1 cellular context compared by ENCODE assay signal in the genomic region with DNA sequence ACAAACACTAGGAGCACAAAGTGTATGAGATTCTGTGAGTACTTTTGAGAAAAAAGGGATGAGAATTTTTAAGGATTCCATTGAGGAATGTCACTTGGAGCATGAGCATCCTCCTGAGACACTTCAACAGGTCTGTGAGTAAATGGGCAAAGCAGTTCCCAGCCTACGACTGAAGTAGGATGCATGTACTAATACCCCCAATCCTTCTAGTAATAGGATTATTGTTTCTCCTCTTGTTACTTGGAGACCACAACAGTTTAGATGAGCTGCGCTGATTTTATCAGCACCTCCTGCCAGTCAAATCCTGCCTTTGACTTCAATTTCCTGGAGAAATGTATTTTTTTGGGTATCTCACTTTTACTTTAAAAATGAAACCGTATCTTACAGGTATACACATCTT.
TF ChIP-seq lines count a peak whose summit lies in the region.

No MANE protein-coding gene starts in this region.

TF ChIP-seq in GM12878, 131 proteins besides CTCF, POLR2A, EP300 and RAD21 (continued from another document):
- TF ChIP-seq, protein P1, sequence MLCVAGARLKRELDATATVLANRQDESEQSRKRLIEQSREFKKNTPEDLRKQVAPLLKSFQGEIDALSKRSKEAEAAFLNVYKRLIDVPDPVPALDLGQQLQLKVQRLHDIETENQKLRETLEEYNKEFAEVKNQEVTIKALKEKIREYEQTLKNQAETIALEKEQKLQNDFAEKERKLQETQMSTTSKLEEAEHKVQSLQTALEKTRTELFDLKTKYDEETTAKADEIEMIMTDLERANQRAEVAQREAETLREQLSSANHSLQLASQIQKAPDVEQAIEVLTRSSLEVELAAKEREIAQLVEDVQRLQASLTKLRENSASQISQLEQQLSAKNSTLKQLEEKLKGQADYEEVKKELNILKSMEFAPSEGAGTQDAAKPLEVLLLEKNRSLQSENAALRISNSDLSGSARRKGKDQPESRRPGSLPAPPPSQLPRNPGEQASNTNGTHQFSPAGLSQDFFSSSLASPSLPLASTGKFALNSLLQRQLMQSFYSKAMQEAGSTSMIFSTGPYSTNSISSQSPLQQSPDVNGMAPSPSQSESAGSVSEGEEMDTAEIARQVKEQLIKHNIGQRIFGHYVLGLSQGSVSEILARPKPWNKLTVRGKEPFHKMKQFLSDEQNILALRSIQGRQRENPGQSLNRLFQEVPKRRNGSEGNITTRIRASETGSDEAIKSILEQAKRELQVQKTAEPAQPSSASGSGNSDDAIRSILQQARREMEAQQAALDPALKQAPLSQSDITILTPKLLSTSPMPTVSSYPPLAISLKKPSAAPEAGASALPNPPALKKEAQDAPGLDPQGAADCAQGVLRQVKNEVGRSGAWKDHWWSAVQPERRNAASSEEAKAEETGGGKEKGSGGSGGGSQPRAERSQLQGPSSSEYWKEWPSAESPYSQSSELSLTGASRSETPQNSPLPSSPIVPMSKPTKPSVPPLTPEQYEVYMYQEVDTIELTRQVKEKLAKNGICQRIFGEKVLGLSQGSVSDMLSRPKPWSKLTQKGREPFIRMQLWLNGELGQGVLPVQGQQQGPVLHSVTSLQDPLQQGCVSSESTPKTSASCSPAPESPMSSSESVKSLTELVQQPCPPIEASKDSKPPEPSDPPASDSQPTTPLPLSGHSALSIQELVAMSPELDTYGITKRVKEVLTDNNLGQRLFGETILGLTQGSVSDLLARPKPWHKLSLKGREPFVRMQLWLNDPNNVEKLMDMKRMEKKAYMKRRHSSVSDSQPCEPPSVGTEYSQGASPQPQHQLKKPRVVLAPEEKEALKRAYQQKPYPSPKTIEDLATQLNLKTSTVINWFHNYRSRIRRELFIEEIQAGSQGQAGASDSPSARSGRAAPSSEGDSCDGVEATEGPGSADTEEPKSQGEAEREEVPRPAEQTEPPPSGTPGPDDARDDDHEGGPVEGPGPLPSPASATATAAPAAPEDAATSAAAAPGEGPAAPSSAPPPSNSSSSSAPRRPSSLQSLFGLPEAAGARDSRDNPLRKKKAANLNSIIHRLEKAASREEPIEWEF (IDR thresholded peaks at IDR 0.05; ENCODE audit: insufficient replicate concordance, low read depth, low read length): no peak
- TF ChIP-seq JUNB (IDR thresholded peaks at IDR 0.05): no peak
- no peak for TF ChIP-seq ZNF384 (IDR thresholded peaks at IDR 0.05; ENCODE audit: borderline replicate concordance, low read depth, low read length)
- TF ChIP-seq TCF7 (IDR thresholded peaks at IDR 0.05; ENCODE audit: borderline replicate concordance): no peak
- TF ChIP-seq SRF (IDR thresholded peaks at IDR 0.05; ENCODE audit: low read depth in 2 of 2, low read length in 2 of 2): no peak
- no peak for TF ChIP-seq YBX1 (IDR thresholded peaks at IDR 0.05)
- TF ChIP-seq ZNF217 (IDR thresholded peaks at IDR 0.05): no peak
TF ChIP-seq in GM12878: peak in this region for 0.
